17 cellular contexts compared by ENCODE assay signal in genomic region chr15:94793641-94794040, GRCh38.
DNase-seq lines count a peak whose midpoint lies in the region; ATAC-seq and TF ChIP-seq lines count a peak whose summit lies in the region.
"Had no signal": no experiment of that assay in that cellular context is flagged by ENCODE, and none has a peak within 500 bp of the region (broad histone marks: within the 10 kb centered on the region; RNA-seq: fewer than 3 reads in every experiment).

No MANE protein-coding gene starts in this region.

- no peaks in the 10 kb centered on the region for H3K79me2 ChIP-seq in fibroblast of lung (ENCODE audit: control insufficient read depth, insufficient read depth, low read length)

- no peak overlapping the region for H3K4me3 Mint-ChIP-seq in T-helper 17 cell
- H3K4me3 Mint-ChIP-seq: CD14-positive monocyte; stimulated activated memory B cell treated with anti-CD40 and anti-IgM and Interleukin-4, amounts not matched to agents 10 μg/mL and 1 μg/mL and 100 μg/mL, for 72 hours had no signal

- no peaks in the 10 kb centered on the region for H3K4me1 Mint-ChIP-seq in T-helper 17 cell
- H3K4me1 Mint-ChIP-seq: CD14-positive monocyte; stimulated activated memory B cell treated with anti-CD40 and anti-IgM and Interleukin-4, amounts not matched to agents 10 μg/mL and 1 μg/mL and 100 μg/mL, for 72 hours had no signal

- H3K36me3 ChIP-seq in fibroblast of lung (ENCODE audit: control insufficient read depth, insufficient read depth, low read length): no peaks in the 10 kb centered on the region
- H3K36me3 ChIP-seq: upper lobe of left lung had no signal

- no peaks in the 10 kb centered on the region for H3K27me3 Mint-ChIP-seq in T-helper 17 cell
- H3K27me3 Mint-ChIP-seq: stimulated activated memory B cell treated with anti-CD40 and anti-IgM and Interleukin-4, amounts not matched to agents 10 μg/mL and 1 μg/mL and 100 μg/mL, for 72 hours had no signal

- POLR2A ChIA-PET in RWPE1 (lab: Yijun Ruan, JAX; ENCODE audit: low non-redundant PET): no interaction called here

- CTCF ChIA-PET in RWPE1 (lab: Yijun Ruan, JAX): no interaction called here

- ATAC-seq in HG03520 (IDR thresholded peaks at IDR 0.05; ENCODE audit: unreplicated experiment): no peak
- no peak for ATAC-seq in T-helper 17 cell
- no peak for ATAC-seq in GM18498 (IDR thresholded peaks at IDR 0.05; ENCODE audit: unreplicated experiment)
- ATAC-seq: left cardiac atrium; stimulated activated memory B cell treated with anti-CD40 and anti-IgM and Interleukin-4, amounts not matched to agents 10 μg/mL and 1 μg/mL and 100 μg/mL, for 72 hours had no signal

- peak; percentile 10 for DNase-seq in NCI-H1105 treated with DMSO at 0.1 percent for 48 hours (lab: John Stamatoyannopoulos, UW)
- DNase-seq in NCI-H1105 (lab: John Stamatoyannopoulos, UW): no peak
- peak; percentile 20 for DNase-seq in RWPE1 (ENCODE audit: low spot score)
- peak; percentile 78 to 92 for DNase-seq in fibroblast of lung (ENCODE audit: low read depth in 2 of 2)
- peak; percentile 82 for DNase-seq in retina
- DNase-seq in T-helper 17 cell: no peak
- DNase-seq: 8988T, DND-41, H7, left cardiac atrium, NCI-H345 had no signal

- H3K27ac ChIP-seq in RWPE1: peak overlapping the region; percentile 38; the same call in 1 of the 2 replicates
- no peak overlapping the region for H3K27ac ChIP-seq in fibroblast of lung (ENCODE audit: insufficient read depth, low read length)
- H3K27ac ChIP-seq: upper lobe of left lung had no signal

- H3K4me2 ChIP-seq in fibroblast of lung (ENCODE audit: extremely low read depth, insufficient read depth, low read length): no peak overlapping the region

- no peak overlapping the region for H3K4me3 ChIP-seq in fibroblast of lung (replicated peaks in 1 of 4; ENCODE audit: control extremely low read depth in 1 of 4, insufficient read depth in 1 of 4, low read depth in 3 of 4, low read length in 4 of 4)
- H3K4me3 ChIP-seq: upper lobe of left lung had no signal

- no peak overlapping the region for H3K9ac ChIP-seq in fibroblast of lung (ENCODE audit: insufficient read depth, low read length)

- TF ChIP-seq CTCF in RWPE1 (conservative IDR thresholded peaks at IDR 0.05; ENCODE audit: low read depth) (no peak), fibroblast of lung (conservative IDR thresholded peaks at IDR 0.05 in 1 of 2, IDR thresholded peaks at IDR 0.05 in 1 of 2; ENCODE audit: low read depth in 1 of 2, low read length in 2 of 2) (no peak)

- H3K4me1 ChIP-seq in fibroblast of lung (ENCODE audit: control insufficient read depth, extremely low read depth, insufficient read depth, low read length): no peaks in the 10 kb centered on the region
- H3K4me1 ChIP-seq: upper lobe of left lung had no signal

- H3K9me3 ChIP-seq in fibroblast of lung (ENCODE audit: control insufficient read depth, insufficient read depth, low read depth, low read length): no peaks in the 10 kb centered on the region
- H3K9me3 ChIP-seq in T-helper 17 cell (ENCODE audit: control insufficient read depth, low read length, poor library complexity, severe bottlenecking): no peaks in the 10 kb centered on the region

- H3K27ac Mint-ChIP-seq in T-helper 17 cell: no peak overlapping the region
- H3K27ac Mint-ChIP-seq: activated T-helper 2 cell treated with anti-CD3 and anti-CD28 coated beads, Interferon-gamma antibody, Interleukin-2, Interleukin-4, amounts not matched to agents 10 μg/mL and 5 μg/mL and 100 μg/mL, durations not matched to agents 14 hours and 24 hours and 36 hours; CD14-positive monocyte; stimulated activated memory B cell treated with anti-CD40 and anti-IgM and Interleukin-4, amounts not matched to agents 10 μg/mL and 1 μg/mL and 100 μg/mL, for 72 hours had no signal

- no peaks in the 10 kb centered on the region for H3K27me3 ChIP-seq in fibroblast of lung (ENCODE audit: control insufficient read depth, insufficient read depth, low read length)
- H3K27me3 ChIP-seq: upper lobe of left lung had no signal

- H3K36me3 Mint-ChIP-seq in T-helper 17 cell (ENCODE audit: low read depth): no peaks in the 10 kb centered on the region
- H3K36me3 Mint-ChIP-seq: CD14-positive monocyte; stimulated activated memory B cell treated with anti-CD40 and anti-IgM and Interleukin-4, amounts not matched to agents 10 μg/mL and 1 μg/mL and 100 μg/mL, for 72 hours had no signal

- no peaks in the 10 kb centered on the region for H4K20me1 ChIP-seq in fibroblast of lung (ENCODE audit: control insufficient read depth, extremely low read depth, insufficient read depth, low read length)

- H2AFZ ChIP-seq in fibroblast of lung (ENCODE audit: low read length): no peak overlapping the region

Comparison
In these comparisons a context has a peak if more than half of its experiments do, and no peak if none do; other contexts are left out.
1. DNase-seq: peak in NCI-H1105 treated with DMSO at 0.1 percent for 48 hours (single experiment), RWPE1 (single experiment), fibroblast of lung (2 of 2) and retina (single experiment); none in NCI-H1105 (single experiment) and T-helper 17 cell (0 of 3).